23 cellular contexts compared by ENCODE assay signal in genomic region chr10:112763916-112764520, GRCh38.
DNase-seq lines count a peak whose midpoint lies in the region; ATAC-seq, FAIRE-seq and TF ChIP-seq lines count a peak whose summit lies in the region.
"Had no signal": no experiment of that assay in that cellular context is flagged by ENCODE, and none has a peak within 500 bp of the region (broad histone marks: within the 10 kb centered on the region; RNA-seq: fewer than 3 reads in every experiment).

No MANE protein-coding gene starts in this region.

- H3K4me1 ChIP-seq in astrocyte (ENCODE audit: insufficient read depth, low read length), result peaks cover 8% of the 10 kb centered on the region
- H3K4me1 ChIP-seq: BLaER1 treated with 17β-estradiol and CSF1 and Interleukin-3, amounts not matched to agents 10 nM and 100 nM; stomach; upper lobe of left lung had no signal

- H3K27me3 Mint-ChIP-seq in astrocyte (ENCODE audit: low read depth, unreplicated experiment), result no peaks in the 10 kb centered on the region
- H3K27me3 Mint-ChIP-seq in activated T-cell treated with anti-CD3 and anti-CD28 coated beads, Interleukin-2, amount 50 U/mL, for 24 hours, result no peaks in the 10 kb centered on the region
- no peaks in the 10 kb centered on the region for H3K27me3 Mint-ChIP-seq in T-helper 2 cell treated with Interferon-gamma antibody and Interleukin-4, amounts not matched to agents 5 μg/mL and 100 μg/mL, for 36 hours (ENCODE audit: low read depth)
- H3K27me3 Mint-ChIP-seq: activated B cell treated with CpG ODN at 0.5 μM for 24 hours, IgD-negative memory B cell had no signal

- POLR2A ChIA-PET in AG04450 (lab: Yijun Ruan, JAX), result interaction anchor here (0.7 kb wide), 2 partner anchors 28 to 46 kb away, joined by 5 to 8 read pairs; no protein-coding TSS in a partner anchor

- no peak overlapping the region for H3K9ac ChIP-seq in astrocyte (ENCODE audit: low read length)
- H3K9ac ChIP-seq: BLaER1 treated with 17β-estradiol and CSF1 and Interleukin-3, amounts not matched to agents 10 nM and 100 nM had no signal

- H3K4me3 ChIP-seq in AG04450 (ENCODE audit: low read depth, low read length) (no peak overlapping the region), astrocyte (ENCODE audit: insufficient read depth, low read depth, low read length) (no peak overlapping the region)
- H3K4me3 ChIP-seq: BLaER1 treated with 17β-estradiol and CSF1 and Interleukin-3, amounts not matched to agents 10 nM and 100 nM; PC-9; SJCRH30; stomach; upper lobe of left lung had no signal

- H4K20me1 ChIP-seq in astrocyte (ENCODE audit: insufficient read depth, low read length), result peaks cover 11% of the 10 kb centered on the region
- H4K20me1 ChIP-seq: BLaER1 treated with 17β-estradiol and CSF1 and Interleukin-3, amounts not matched to agents 10 nM and 100 nM had no signal

- peaks cover 2% of the 10 kb centered on the region for H3K36me3 Mint-ChIP-seq in astrocyte (ENCODE audit: low read depth, unreplicated experiment)
- peaks cover 4% of the 10 kb centered on the region for H3K36me3 Mint-ChIP-seq in activated T-cell treated with anti-CD3 and anti-CD28 coated beads, Interleukin-2, amount 50 U/mL, for 24 hours (ENCODE audit: low read depth)
- no peaks in the 10 kb centered on the region for H3K36me3 Mint-ChIP-seq in T-helper 2 cell treated with Interferon-gamma antibody and Interleukin-4, amounts not matched to agents 5 μg/mL and 100 μg/mL, for 36 hours (ENCODE audit: low read depth)
- no peaks in the 10 kb centered on the region for H3K36me3 Mint-ChIP-seq in activated naive CD4-positive, alpha-beta T cell treated with anti-CD3 and anti-CD28 coated beads, Interleukin-2, amount 50 U/mL, for 72 hours

- FAIRE-seq in astrocyte (lab: Jason Lieb, UNC), result peak; percentile 43
- FAIRE-seq: GM18507 had no signal

- DNase-seq in AG04450 (ENCODE audit: low read depth, low spot score), result peak; percentile 51
- peak; percentile 93 for DNase-seq in LHCN-M2 (ENCODE audit: low read depth)
- peak; percentile 96 for DNase-seq in astrocyte (ENCODE audit: low read depth)
- DNase-seq in iris pigment epithelial cell (ENCODE audit: low read depth), result peak; percentile 71
- no peak for DNase-seq in activated T-cell treated with anti-CD3 and anti-CD28 coated beads, Interleukin-2, amount 50 U/mL, for 24 hours
- DNase-seq in T-helper 2 cell treated with Interferon-gamma antibody and Interleukin-4, amounts not matched to agents 5 μg/mL and 100 μg/mL, for 36 hours (ENCODE audit: low spot score), result no peak
- DNase-seq in activated naive CD4-positive, alpha-beta T cell treated with anti-CD3 and anti-CD28 coated beads, Interleukin-2, amount 50 U/mL, for 72 hours (ENCODE audit: low spot score in 2 of 2), result no peak
- DNase-seq: 8988T; activated B cell treated with CpG ODN at 0.5 μM for 24 hours; activated CD4-positive, alpha-beta T cell treated with anti-CD3 and anti-CD28 coated beads, Interleukin-2, amount 50 U/mL, for 48 hours; activated T-cell treated with anti-CD3 and anti-CD28 coated beads for 4 hours; aorta; NCI-H187 treated with DMSO at 0.1 percent for 48 hours; NCI-H345; PC-9; SJCRH30; stomach; upper lobe of left lung had no signal

- no peaks in the 10 kb centered on the region for H3K9me3 ChIP-seq in AG04450 (ENCODE audit: control insufficient read depth, insufficient read depth, low read length)
- no peaks in the 10 kb centered on the region for H3K9me3 ChIP-seq in astrocyte (ENCODE audit: insufficient read depth, low read depth, low read length)
- H3K9me3 ChIP-seq: BLaER1 treated with 17β-estradiol and CSF1 and Interleukin-3, amounts not matched to agents 10 nM and 100 nM; SJCRH30; stomach; upper lobe of left lung had no signal

- no peak overlapping the region for H3K4me3 Mint-ChIP-seq in astrocyte (ENCODE audit: unreplicated experiment)
- no peak overlapping the region for H3K4me3 Mint-ChIP-seq in activated T-cell treated with anti-CD3 and anti-CD28 coated beads, Interleukin-2, amount 50 U/mL, for 24 hours
- no peak overlapping the region for H3K4me3 Mint-ChIP-seq in T-helper 2 cell treated with Interferon-gamma antibody and Interleukin-4, amounts not matched to agents 5 μg/mL and 100 μg/mL, for 36 hours
- H3K4me3 Mint-ChIP-seq: activated B cell treated with CpG ODN at 0.5 μM for 24 hours, IgD-negative memory B cell had no signal

- no peaks in the 10 kb centered on the region for H3K79me2 ChIP-seq in astrocyte (ENCODE audit: insufficient read depth, low read length)

- H3K27ac ChIP-seq in AG04450 (ENCODE audit: low read depth, low read length), result no peak overlapping the region
- no peak overlapping the region for H3K27ac ChIP-seq in astrocyte (ENCODE audit: low read depth, low read length)
- H3K27ac ChIP-seq: BLaER1 treated with 17β-estradiol and CSF1 and Interleukin-3, amounts not matched to agents 10 nM and 100 nM; HL-60; PC-9; SJCRH30; stomach; upper lobe of left lung had no signal

- no peak for ATAC-seq in HG02885 (IDR thresholded peaks at IDR 0.05; ENCODE audit: poor library complexity, unreplicated experiment)
- no peak for ATAC-seq in activated naive CD4-positive, alpha-beta T cell treated with anti-CD3 and anti-CD28 coated beads, Interleukin-2, amount 50 U/mL, for 72 hours

- H3K9me3 Mint-ChIP-seq in astrocyte (ENCODE audit: unreplicated experiment), result no peaks in the 10 kb centered on the region
- no peaks in the 10 kb centered on the region for H3K9me3 Mint-ChIP-seq in activated T-cell treated with anti-CD3 and anti-CD28 coated beads, Interleukin-2, amount 50 U/mL, for 24 hours
- H3K9me3 Mint-ChIP-seq in T-helper 2 cell treated with Interferon-gamma antibody and Interleukin-4, amounts not matched to agents 5 μg/mL and 100 μg/mL, for 36 hours, result no peaks in the 10 kb centered on the region
- no peaks in the 10 kb centered on the region for H3K9me3 Mint-ChIP-seq in activated naive CD4-positive, alpha-beta T cell treated with anti-CD3 and anti-CD28 coated beads, Interleukin-2, amount 50 U/mL, for 72 hours
- H3K9me3 Mint-ChIP-seq: activated B cell treated with CpG ODN at 0.5 μM for 24 hours, IgD-negative memory B cell had no signal

- peaks cover 29% of the 10 kb centered on the region for H3K4me1 Mint-ChIP-seq in astrocyte (ENCODE audit: low read depth, unreplicated experiment)
- no peaks in the 10 kb centered on the region for H3K4me1 Mint-ChIP-seq in activated T-cell treated with anti-CD3 and anti-CD28 coated beads, Interleukin-2, amount 50 U/mL, for 24 hours (ENCODE audit: low read depth)
- H3K4me1 Mint-ChIP-seq in T-helper 2 cell treated with Interferon-gamma antibody and Interleukin-4, amounts not matched to agents 5 μg/mL and 100 μg/mL, for 36 hours (ENCODE audit: low read depth), result no peaks in the 10 kb centered on the region
- H3K4me1 Mint-ChIP-seq: activated B cell treated with CpG ODN at 0.5 μM for 24 hours, IgD-negative memory B cell had no signal

- TF ChIP-seq CTCF in AG04450 (IDR thresholded peaks at IDR 0.05; ENCODE audit: low read depth, low read length), result no peak
- no peak for TF ChIP-seq CTCF in astrocyte (IDR thresholded peaks at IDR 0.05; ENCODE audit: insufficient read depth, low read depth, low read length)

- H3K4me2 ChIP-seq in astrocyte (ENCODE audit: low read length), result peak overlapping the region; percentile 61
- H3K4me2 ChIP-seq: BLaER1 treated with 17β-estradiol and CSF1 and Interleukin-3, amounts not matched to agents 10 nM and 100 nM; PC-9 had no signal

- peak overlapping the region; percentile 4 for H3K27ac Mint-ChIP-seq in astrocyte (ENCODE audit: unreplicated experiment)
- H3K27ac Mint-ChIP-seq in activated T-cell treated with anti-CD3 and anti-CD28 coated beads, Interleukin-2, amount 50 U/mL, for 24 hours, result no peak overlapping the region
- no peak overlapping the region for H3K27ac Mint-ChIP-seq in T-helper 2 cell treated with Interferon-gamma antibody and Interleukin-4, amounts not matched to agents 5 μg/mL and 100 μg/mL, for 36 hours
- H3K27ac Mint-ChIP-seq in activated naive CD4-positive, alpha-beta T cell treated with anti-CD3 and anti-CD28 coated beads, Interleukin-2, amount 50 U/mL, for 72 hours, result no peak overlapping the region
- H3K27ac Mint-ChIP-seq: activated B cell treated with CpG ODN at 0.5 μM for 24 hours, IgD-negative memory B cell had no signal

- no peaks in the 10 kb centered on the region for H3K36me3 ChIP-seq in astrocyte (ENCODE audit: insufficient read depth, low read length)
- H3K36me3 ChIP-seq: SJCRH30, stomach, upper lobe of left lung had no signal

- CTCF ChIA-PET in AG04450 (lab: Charles Lee), result interaction anchor here (1.5 kb wide), 1 partner anchor 621 kb away, joined by 6 read pairs; no protein-coding TSS in a partner anchor

- no peaks in the 10 kb centered on the region for H3K27me3 ChIP-seq in AG04450 (ENCODE audit: control insufficient read depth, insufficient read depth, low read length)
- H3K27me3 ChIP-seq in astrocyte (ENCODE audit: insufficient read depth, low read length), result peaks cover 24% of the 10 kb centered on the region
- H3K27me3 ChIP-seq: BLaER1 treated with 17β-estradiol and CSF1 and Interleukin-3, amounts not matched to agents 10 nM and 100 nM; SJCRH30; stomach; upper lobe of left lung had no signal

- no peak overlapping the region for H2AFZ ChIP-seq in astrocyte (ENCODE audit: low read depth, low read length)
- H2AFZ ChIP-seq: PC-9 had no signal

Comparison
In these comparisons a context has a peak if more than half of its experiments do, and no peak if none do; other contexts are left out.
1. DNase-seq: peak in AG04450 (single experiment), LHCN-M2 (single experiment), astrocyte (single experiment) and iris pigment epithelial cell (single experiment); none in activated T-cell treated with anti-CD3 and anti-CD28 coated beads, Interleukin-2, amount 50 U/mL, for 24 hours (single experiment), T-helper 2 cell treated with Interferon-gamma antibody and Interleukin-4, amounts not matched to agents 5 μg/mL and 100 μg/mL, for 36 hours (single experiment) and activated naive CD4-positive, alpha-beta T cell treated with anti-CD3 and anti-CD28 coated beads, Interleukin-2, amount 50 U/mL, for 72 hours (0 of 2).